In the genomic region with DNA sequence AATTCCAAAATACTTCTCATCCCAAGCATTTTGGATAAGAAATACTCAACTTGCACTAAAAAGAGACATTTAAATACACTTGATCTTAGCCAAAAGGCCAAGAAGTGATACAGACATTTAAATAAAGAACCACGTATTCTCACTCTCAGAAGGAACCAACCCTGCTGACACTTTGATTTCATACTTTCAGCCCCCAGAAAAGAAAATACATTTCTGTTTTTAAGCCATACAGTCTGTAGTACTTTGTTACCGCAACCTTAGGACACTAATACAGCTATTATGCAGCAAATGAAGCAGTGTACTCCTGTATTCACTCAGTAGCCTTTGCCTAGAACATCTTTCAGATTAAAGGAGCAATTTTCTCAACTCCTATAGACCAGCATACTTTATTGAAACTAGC, we compare ENCODE assay signal across 17 cellular contexts.
DNase-seq lines count a peak whose midpoint lies in the region; ATAC-seq lines count a peak whose summit lies in the region.
"Had no signal": no experiment of that assay in that cellular context is flagged by ENCODE, and none has a peak within 500 bp of the region (broad histone marks: within the 10 kb centered on the region; RNA-seq: fewer than 3 reads in every experiment).

No MANE protein-coding gene starts in this region.

- H3K36me3 Mint-ChIP-seq in stimulated activated memory B cell treated with anti-CD40 and anti-IgM and Interleukin-4, amounts not matched to agents 10 μg/mL and 1 μg/mL and 100 μg/mL, for 72 hours = peaks cover 13% of the 10 kb centered on the region
- no peaks in the 10 kb centered on the region for H3K36me3 Mint-ChIP-seq in activated T-helper 2 cell treated with anti-CD3 and anti-CD28 coated beads, Interferon-gamma antibody, Interleukin-2, Interleukin-4, amounts not matched to agents 10 μg/mL and 5 μg/mL and 100 μg/mL, durations not matched to agents 14 hours and 24 hours and 36 hours (ENCODE audit: low read depth)

- no peaks in the 10 kb centered on the region for H3K9me3 Mint-ChIP-seq in stimulated activated memory B cell treated with anti-CD40 and anti-IgM and Interleukin-4, amounts not matched to agents 10 μg/mL and 1 μg/mL and 100 μg/mL, for 72 hours
- no peaks in the 10 kb centered on the region for H3K9me3 Mint-ChIP-seq in activated T-helper 2 cell treated with anti-CD3 and anti-CD28 coated beads, Interferon-gamma antibody, Interleukin-2, Interleukin-4, amounts not matched to agents 10 μg/mL and 5 μg/mL and 100 μg/mL, durations not matched to agents 14 hours and 24 hours and 36 hours
- H3K9me3 Mint-ChIP-seq: activated CD4-positive, alpha-beta T cell treated with anti-CD3 and anti-CD28 coated beads, Interleukin-2, amount 10 ng/mL, durations not matched to agents 7 days and 5 days; activated naive CD8-positive, alpha-beta T cell treated with anti-CD3 and anti-CD28 coated beads, Interleukin-2, amount 50 U/mL, for 24 hours; activated T-cell treated with anti-CD3 and anti-CD28 coated beads, Interleukin-2, amount 50 U/mL, for 24 hours had no signal

- in situ Hi-C loops in KBM-7 (cut with MboI; ENCODE audit: low pct_unique_long_range_greater_than_20kb, low sequenced_read_pairs) = no loop called here

- H3K4me1 Mint-ChIP-seq in stimulated activated memory B cell treated with anti-CD40 and anti-IgM and Interleukin-4, amounts not matched to agents 10 μg/mL and 1 μg/mL and 100 μg/mL, for 72 hours = peaks cover 54% of the 10 kb centered on the region
- H3K4me1 Mint-ChIP-seq in activated T-helper 2 cell treated with anti-CD3 and anti-CD28 coated beads, Interferon-gamma antibody, Interleukin-2, Interleukin-4, amounts not matched to agents 10 μg/mL and 5 μg/mL and 100 μg/mL, durations not matched to agents 14 hours and 24 hours and 36 hours (ENCODE audit: low read depth) = peaks cover 4% of the 10 kb centered on the region
- H3K4me1 Mint-ChIP-seq: activated CD4-positive, alpha-beta T cell treated with anti-CD3 and anti-CD28 coated beads, Interleukin-2, amount 10 ng/mL, durations not matched to agents 7 days and 5 days had no signal

- ATAC-seq in GM18907 (IDR thresholded peaks at IDR 0.05; ENCODE audit: unreplicated experiment) (peak; percentile 64), GM21717 (IDR thresholded peaks at IDR 0.05; ENCODE audit: unreplicated experiment) (peak; percentile 85), HG03066 (IDR thresholded peaks at IDR 0.05; ENCODE audit: low read depth, unreplicated experiment) (peak; percentile 55)
- peak; percentile 82 for ATAC-seq in stimulated activated memory B cell treated with anti-CD40 and anti-IgM and Interleukin-4, amounts not matched to agents 10 μg/mL and 1 μg/mL and 100 μg/mL, for 72 hours
- ATAC-seq: activated naive CD8-positive, alpha-beta T cell treated with anti-CD3 and anti-CD28 coated beads, Interleukin-2, amount 50 U/mL, for 24 hours had no signal

- no peaks in the 10 kb centered on the region for H3K27me3 Mint-ChIP-seq in stimulated activated memory B cell treated with anti-CD40 and anti-IgM and Interleukin-4, amounts not matched to agents 10 μg/mL and 1 μg/mL and 100 μg/mL, for 72 hours
- H3K27me3 Mint-ChIP-seq in activated T-helper 2 cell treated with anti-CD3 and anti-CD28 coated beads, Interferon-gamma antibody, Interleukin-2, Interleukin-4, amounts not matched to agents 10 μg/mL and 5 μg/mL and 100 μg/mL, durations not matched to agents 14 hours and 24 hours and 36 hours (ENCODE audit: low read depth) = no peaks in the 10 kb centered on the region
- H3K27me3 Mint-ChIP-seq: activated CD4-positive, alpha-beta T cell treated with anti-CD3 and anti-CD28 coated beads, Interleukin-2, amount 10 ng/mL, durations not matched to agents 7 days and 5 days; activated naive CD8-positive, alpha-beta T cell treated with anti-CD3 and anti-CD28 coated beads, Interleukin-2, amount 50 U/mL, for 24 hours; activated T-cell treated with anti-CD3 and anti-CD28 coated beads, Interleukin-2, amount 50 U/mL, for 24 hours had no signal

- peak overlapping the region; percentile 67 for H3K27ac Mint-ChIP-seq in stimulated activated memory B cell treated with anti-CD40 and anti-IgM and Interleukin-4, amounts not matched to agents 10 μg/mL and 1 μg/mL and 100 μg/mL, for 72 hours
- H3K27ac Mint-ChIP-seq in activated T-helper 2 cell treated with anti-CD3 and anti-CD28 coated beads, Interferon-gamma antibody, Interleukin-2, Interleukin-4, amounts not matched to agents 10 μg/mL and 5 μg/mL and 100 μg/mL, durations not matched to agents 14 hours and 24 hours and 36 hours = no peak overlapping the region
- H3K27ac Mint-ChIP-seq: activated CD4-positive, alpha-beta T cell treated with anti-CD3 and anti-CD28 coated beads, Interleukin-2, amount 10 ng/mL, durations not matched to agents 7 days and 5 days; activated naive CD8-positive, alpha-beta T cell treated with anti-CD3 and anti-CD28 coated beads, Interleukin-2, amount 50 U/mL, for 24 hours; activated T-cell treated with anti-CD3 and anti-CD28 coated beads, Interleukin-2, amount 50 U/mL, for 24 hours had no signal

- H3K4me3 Mint-ChIP-seq in stimulated activated memory B cell treated with anti-CD40 and anti-IgM and Interleukin-4, amounts not matched to agents 10 μg/mL and 1 μg/mL and 100 μg/mL, for 72 hours = no peak overlapping the region
- H3K4me3 Mint-ChIP-seq in activated T-helper 2 cell treated with anti-CD3 and anti-CD28 coated beads, Interferon-gamma antibody, Interleukin-2, Interleukin-4, amounts not matched to agents 10 μg/mL and 5 μg/mL and 100 μg/mL, durations not matched to agents 14 hours and 24 hours and 36 hours (ENCODE audit: low read depth) = no peak overlapping the region
- H3K4me3 Mint-ChIP-seq: activated CD4-positive, alpha-beta T cell treated with anti-CD3 and anti-CD28 coated beads, Interleukin-2, amount 10 ng/mL, durations not matched to agents 7 days and 5 days; activated naive CD8-positive, alpha-beta T cell treated with anti-CD3 and anti-CD28 coated beads, Interleukin-2, amount 50 U/mL, for 24 hours; activated T-cell treated with anti-CD3 and anti-CD28 coated beads, Interleukin-2, amount 50 U/mL, for 24 hours had no signal

- intact Hi-C loops in activated T-helper 2 cell treated with anti-CD3 and anti-CD28 coated beads, Interferon-gamma antibody, Interleukin-2, Interleukin-4, amounts not matched to agents 10 μg/mL and 5 μg/mL and 100 μg/mL, durations not matched to agents 14 hours and 24 hours and 36 hours (cut with micrococcal nuclease) = no loop called here

- no peak for DNase-seq in activated T-helper 2 cell treated with anti-CD3 and anti-CD28 coated beads, Interferon-gamma antibody, Interleukin-2, Interleukin-4, amounts not matched to agents 10 μg/mL and 5 μg/mL and 100 μg/mL, durations not matched to agents 14 hours and 24 hours and 36 hours (ENCODE audit: low spot score)
- no peak for DNase-seq in KBM-7
- no peak for DNase-seq in SHP77 treated with DMSO at 0.1 percent for 48 hours (lab: John Stamatoyannopoulos, UW)
- DNase-seq: activated CD4-positive, alpha-beta T cell treated with anti-CD3 and anti-CD28 coated beads, Interleukin-2, amount 10 ng/mL, durations not matched to agents 7 days and 5 days; activated naive CD8-positive, alpha-beta T cell treated with anti-CD3 and anti-CD28 coated beads, Interleukin-2, amount 50 U/mL, for 24 hours; activated T-cell treated with anti-CD3 and anti-CD28 coated beads, Interleukin-2, amount 50 U/mL, for 24 hours; DND-41; IMR-90; NCI-H1092; NCI-H226; posterior cingulate gyrus; SJCRH30; testis had no signal
